In the genomic region with DNA sequence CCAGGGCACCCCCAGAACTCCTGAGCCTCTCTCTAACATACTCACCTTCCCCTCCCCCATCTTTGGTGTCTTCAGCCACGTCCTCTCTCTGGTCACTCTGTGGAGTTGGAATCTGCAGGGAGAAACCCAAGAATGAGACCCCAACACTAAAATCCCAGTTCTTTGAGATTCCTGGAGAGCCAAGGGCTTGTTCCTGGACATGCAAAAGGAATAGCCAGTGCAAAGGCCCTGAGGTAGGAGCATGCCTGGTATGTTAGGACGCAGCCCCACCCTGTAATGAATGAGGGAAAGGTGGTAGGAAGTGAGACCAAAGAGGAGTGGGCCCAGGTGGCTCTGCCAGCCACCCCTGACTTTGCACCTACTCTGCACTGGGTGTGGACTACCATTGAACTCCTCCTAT, we compare ENCODE assay signal across 15 cellular contexts. TPM values are rescaled to one million over a fixed set of nuclear protein-coding genes. Genes with fewer than 3 reads are reported as not detected.
DNase-seq lines count a peak whose midpoint lies in the region; ATAC-seq, FAIRE-seq and TF ChIP-seq lines count a peak whose summit lies in the region.
"Had no signal": no experiment of that assay in that cellular context is flagged by ENCODE, and none has a peak within 500 bp of the region (broad histone marks: within the 10 kb centered on the region; RNA-seq: fewer than 3 reads in every experiment).

No MANE protein-coding gene starts in this region.

- H3K4me3 ChIP-seq in Karpas-422 (ENCODE audit: low read length) (no peak overlapping the region), osteoblast (ENCODE audit: insufficient read depth, low read length) (no peak overlapping the region), HepG2 (replicated peaks in 1 of 3; ENCODE audit: insufficient read depth in 1 of 3, low read depth in 2 of 3, low read length in 3 of 3) (no peak overlapping the region)
- H3K4me3 ChIP-seq in effector memory CD4-positive, alpha-beta T cell (ENCODE audit: insufficient read depth, low read depth, low read length, poor library complexity, severe bottlenecking): no peak overlapping the region
- H3K4me3 ChIP-seq: SJCRH30 had no signal

- TF ChIP-seq CTCF in CD4-positive, alpha-beta T cell (IDR thresholded peaks at IDR 0.05): no peak
- TF ChIP-seq CTCF in endothelial cell (IDR thresholded peaks at IDR 0.05; ENCODE audit: unreplicated experiment) (no peak), osteoblast (IDR thresholded peaks at IDR 0.05; ENCODE audit: extremely low read depth, low read depth, low read length) (no peak), HepG2 (CRISPR knock-in tag; IDR thresholded peaks at IDR 0.05) (no peak)

- DNase-seq in CD4-positive, alpha-beta T cell: no peak
- DNase-seq in Karpas-422 (peak; percentile 42), endothelial cell (ENCODE audit: low spot score) (no peak), osteoblast (ENCODE audit: insufficient read length, low spot score, missing footprints) (peak; percentile 59), HepG2 (ENCODE audit: low spot score) (no peak)
- no peak for DNase-seq in effector memory CD4-positive, alpha-beta T cell
- DNase-seq: ACHN, DMS 273 treated with DMSO at 0.1 percent for 48 hours, NCI-H1417 treated with DMSO at 0.1 percent for 48 hours, NCI-H2029, NCI-H524 treated with DMSO at 0.1 percent for 48 hours, OCI-M1, RPMI8226, SJCRH30 had no signal

- no peak for TF ChIP-seq POLR2A in HepG2 (IDR thresholded peaks at IDR 0.05; ENCODE audit: insufficient read depth in 1 of 2, low read depth in 2 of 2, low read length in 2 of 2)

- FAIRE-seq in HepG2 (lab: Jason Lieb, UNC): no peak

- TF ChIP-seq EP300 in HepG2 (IDR thresholded peaks at IDR 0.05; ENCODE audit: low read depth in 2 of 2, low read length in 2 of 2): no peak
- TF ChIP-seq EP300 in HepG2 (CRISPR knock-in tag; IDR thresholded peaks at IDR 0.05; ENCODE audit: borderline replicate concordance): no peak

- peaks cover 14% of the 10 kb centered on the region for H3K4me1 ChIP-seq in Karpas-422 (ENCODE audit: low read length)
- H3K4me1 ChIP-seq in osteoblast (ENCODE audit: insufficient read depth, low read length): peaks cover 6% of the 10 kb centered on the region
- no peaks in the 10 kb centered on the region for H3K4me1 ChIP-seq in HepG2 (ENCODE audit: insufficient read depth, low read length)
- peaks cover 30% of the 10 kb centered on the region for H3K4me1 ChIP-seq in effector memory CD4-positive, alpha-beta T cell (ENCODE audit: control insufficient read depth, insufficient read depth, low read length, poor library complexity, severe bottlenecking)
- H3K4me1 ChIP-seq: SJCRH30 had no signal

- H3K79me2 ChIP-seq in Karpas-422 (ENCODE audit: low read length) (no peaks in the 10 kb centered on the region), osteoblast (ENCODE audit: insufficient read depth, low read length) (no peaks in the 10 kb centered on the region), HepG2 (ENCODE audit: insufficient read depth, low read length) (no peaks in the 10 kb centered on the region)

- in situ Hi-C loops in HepG2 (cut with HindIII; ENCODE audit: extremely low pct_ligation_motif_present, low pct_unique_long_range_greater_than_20kb): no loop called here

- H3K27me3 Mint-ChIP-seq in CD4-positive, alpha-beta T cell: no peaks in the 10 kb centered on the region
- H3K27me3 Mint-ChIP-seq in endothelial cell (ENCODE audit: unreplicated experiment): peaks cover 18% of the 10 kb centered on the region

- peak overlapping the region; percentile 38 for H3K4me3 Mint-ChIP-seq in CD4-positive, alpha-beta T cell
- H3K4me3 Mint-ChIP-seq in endothelial cell (ENCODE audit: unreplicated experiment): peak overlapping the region; percentile 42

- WGBS in HepG2 (ENCODE audit: low lambda C conversion rate): 90% methylated on average over 2 of the region's 2 CpGs

- no peaks in the 10 kb centered on the region for H3K27me3 ChIP-seq in CD4-positive, alpha-beta T cell (ENCODE audit: control insufficient read depth, insufficient read depth, low read length)
- no peaks in the 10 kb centered on the region for H3K27me3 ChIP-seq in Karpas-422 (ENCODE audit: low read length)
- H3K27me3 ChIP-seq in osteoblast (ENCODE audit: insufficient read depth, low read length): no peaks in the 10 kb centered on the region
- H3K27me3 ChIP-seq in HepG2 (ENCODE audit: control insufficient read depth in 1 of 2, insufficient read depth in 2 of 2, low read length in 2 of 2): no peaks in the 10 kb centered on the region
- H3K27me3 ChIP-seq in effector memory CD4-positive, alpha-beta T cell (replicated peaks; ENCODE audit: control insufficient read depth, insufficient read depth, low read length, poor library complexity, severe bottlenecking): no peaks in the 10 kb centered on the region
- H3K27me3 ChIP-seq: SJCRH30 had no signal

- H4K20me1 ChIP-seq in Karpas-422 (ENCODE audit: insufficient read depth, low read depth, low read length) (no peaks in the 10 kb centered on the region), osteoblast (ENCODE audit: insufficient read depth, low read length) (no peaks in the 10 kb centered on the region), HepG2 (ENCODE audit: insufficient read depth, low read length) (no peaks in the 10 kb centered on the region)

- no peak overlapping the region for H2AFZ ChIP-seq in Karpas-422 (ENCODE audit: low read length)
- no peak overlapping the region for H2AFZ ChIP-seq in osteoblast (ENCODE audit: low read length)
- H2AFZ ChIP-seq in HepG2 (ENCODE audit: low read length): no peak overlapping the region

- BruUV-seq in HepG2 (replicated peaks; lab: Mats Ljungman, UMichigan): no TSS peak

- H3K9me3 ChIP-seq in CD4-positive, alpha-beta T cell (ENCODE audit: control insufficient read depth, low read length): no peaks in the 10 kb centered on the region
- no peaks in the 10 kb centered on the region for H3K9me3 ChIP-seq in Karpas-422 (ENCODE audit: low read length)
- H3K9me3 ChIP-seq in osteoblast (ENCODE audit: low read depth, low read length): no peaks in the 10 kb centered on the region
- H3K9me3 ChIP-seq in HepG2 (ENCODE audit: low read length): no peaks in the 10 kb centered on the region
- H3K9me3 ChIP-seq in effector memory CD4-positive, alpha-beta T cell (ENCODE audit: control insufficient read depth, low read length): no peaks in the 10 kb centered on the region
- H3K9me3 ChIP-seq: SJCRH30 had no signal

- POLR2A ChIA-PET in CD4-positive, alpha-beta T cell (lab: Charles Lee): no interaction called here
- POLR2A ChIA-PET in HepG2 (lab: Yijun Ruan, JAX): no interaction called here

- H3K9me3 Mint-ChIP-seq in CD4-positive, alpha-beta T cell: no peaks in the 10 kb centered on the region
- no peaks in the 10 kb centered on the region for H3K9me3 Mint-ChIP-seq in endothelial cell (ENCODE audit: unreplicated experiment)

- no peak for ATAC-seq in CD4-positive, alpha-beta T cell (ENCODE audit: poor library complexity)
- ATAC-seq in HepG2 (no peak), GM18517 (IDR thresholded peaks at IDR 0.05; ENCODE audit: unreplicated experiment) (no peak)

- H3K36me3 Mint-ChIP-seq in CD4-positive, alpha-beta T cell (ENCODE audit: low read depth): peaks cover 68% of the 10 kb centered on the region
- H3K36me3 Mint-ChIP-seq in endothelial cell (ENCODE audit: low read depth, unreplicated experiment): peaks cover 30% of the 10 kb centered on the region

- H3K9ac ChIP-seq in Karpas-422 (ENCODE audit: low read length) (no peak overlapping the region), HepG2 (ENCODE audit: insufficient read depth, low read depth, low read length) (no peak overlapping the region)

- no peak overlapping the region for H3K27ac ChIP-seq in CD4-positive, alpha-beta T cell (ENCODE audit: low read depth, low read length)
- H3K27ac ChIP-seq in Karpas-422 (ENCODE audit: low read length): no peak overlapping the region
- H3K27ac ChIP-seq in osteoblast (ENCODE audit: low read depth, low read length): no peak overlapping the region
- H3K27ac ChIP-seq in HepG2 (ENCODE audit: extremely low read length, insufficient read depth, low read length): no peak overlapping the region
- no peak overlapping the region for H3K27ac ChIP-seq in effector memory CD4-positive, alpha-beta T cell (ENCODE audit: insufficient read depth, low read length, poor library complexity, severe bottlenecking)
- H3K27ac ChIP-seq: SJCRH30 had no signal

- peaks cover 29% of the 10 kb centered on the region for H3K4me1 Mint-ChIP-seq in CD4-positive, alpha-beta T cell (ENCODE audit: low read depth)
- H3K4me1 Mint-ChIP-seq in endothelial cell (ENCODE audit: unreplicated experiment): peaks cover 5% of the 10 kb centered on the region

- no peaks in the 10 kb centered on the region for H3K9me2 ChIP-seq in Karpas-422 (replicated peaks; ENCODE audit: insufficient read depth, low read length)

- H3K36me3 ChIP-seq in Karpas-422 (ENCODE audit: insufficient read depth, low read length): peaks cover 17% of the 10 kb centered on the region
- H3K36me3 ChIP-seq in osteoblast (ENCODE audit: insufficient read depth, low read length): peaks cover 24% of the 10 kb centered on the region
- H3K36me3 ChIP-seq in HepG2 (replicated peaks in 1 of 2; ENCODE audit: control insufficient read depth in 1 of 2, insufficient read depth in 2 of 2, low read length in 2 of 2): no peaks in the 10 kb centered on the region
- peaks cover 38% of the 10 kb centered on the region for H3K36me3 ChIP-seq in effector memory CD4-positive, alpha-beta T cell (ENCODE audit: control insufficient read depth, insufficient read depth, low read length)

- TF ChIP-seq RAD21 in HepG2 (CRISPR knock-in tag; IDR thresholded peaks at IDR 0.05): no peak

- no peak overlapping the region for H3K4me2 ChIP-seq in Karpas-422 (ENCODE audit: low read depth, low read length, poor library complexity, severe bottlenecking)
- H3K4me2 ChIP-seq in osteoblast (ENCODE audit: insufficient read depth, low read length): no peak overlapping the region
- H3K4me2 ChIP-seq in HepG2 (ENCODE audit: low read depth, low read length): no peak overlapping the region

- intact Hi-C loops in CD4-positive, alpha-beta T cell (cut with DNase I, micrococcal nuclease): no loop called here
- intact Hi-C loops in HepG2 (cut with micrococcal nuclease; ENCODE audit: unreplicated experiment): no loop called here

- CTCF ChIA-PET in CD4-positive, alpha-beta T cell (lab: Charles Lee): interaction anchor here (2.5 kb wide), 1 partner anchor 98 kb away, joined by 10 read pairs; no protein-coding TSS in a partner anchor
- CTCF ChIA-PET in HepG2 (lab: Yijun Ruan, JAX; ENCODE audit: low intra/inter-chr PET ratio, low total read pairs): no interaction called here

- H3K27ac Mint-ChIP-seq in CD4-positive, alpha-beta T cell: peak overlapping the region; percentile 87
- H3K27ac Mint-ChIP-seq in endothelial cell (ENCODE audit: unreplicated experiment): no peak overlapping the region

RNA-seq across cellular contexts. Expression of gene LPAR2, which starts 2.4 kb away (rescaled TPM):
- total RNA-seq in CD4-positive, alpha-beta T cell: 10 to 100 TPM; 85.9 to 93.7 TPM
- total RNA-seq in Karpas-422 (2014; rRNA removed; shearing (Covaris generic); ENCODE audit: low replicate concordance): 18.9 and 22.0 TPM in 2 replicates
- total RNA-seq in endothelial cell (ENCODE audit: unreplicated experiment): 35.5 TPM
- total RNA-seq in osteoblast: 0.72 and 0.88 TPM in 2 replicates
- 0.72 and 0.86 TPM in 2 replicates for total RNA-seq in HepG2 (2016; rRNA removed; fragmentation: Illumina TruSeq; extraction: Trizol)
- total RNA-seq in HepG2 (2016; cell fraction: cytosol; rRNA removed; fragmentation: Illumina TruSeq; extraction: Trizol; ENCODE audit: low read depth): not detected in 2 replicates
- 0.27 and 0.82 TPM in 2 replicates for total RNA-seq in HepG2 (2016; cell fraction: insoluble cytoplasmic fraction; rRNA removed; fragmentation: Illumina TruSeq; extraction: Trizol)
- total RNA-seq in HepG2 (2016; cell fraction: membrane; rRNA removed; fragmentation: Illumina TruSeq; extraction: Trizol): 0.19 TPM in 1 of 2 replicates, not detected in the other
- total RNA-seq in HepG2 (2016; cell fraction: nucleus; rRNA removed; fragmentation: Illumina TruSeq; extraction: Trizol): 0.50 and 1.2 TPM in 2 replicates
- 3.6 TPM in 2 replicates for polyA plus RNA-seq in HepG2 (2011; rRNA removed)
- 0.54 and 0.72 TPM in 2 replicates for polyA plus RNA-seq in HepG2 (2011; cell fraction: cytosol; rRNA removed)
- 37.6 and 51.5 TPM in 2 replicates for polyA plus RNA-seq in HepG2 (2011; cell fraction: nucleus; rRNA removed)
- 4.0 and 4.3 TPM in 2 replicates for polyA plus RNA-seq in HepG2 (2012)
- 0.12 and 0.14 TPM in 2 replicates for polyA plus RNA-seq in HepG2 (2016; cell fraction: cytosol; fragmentation: Illumina TruSeq; extraction: Trizol; ENCODE audit: low read depth)
- polyA plus RNA-seq in HepG2 (2016; cell fraction: insoluble cytoplasmic fraction; fragmentation: Illumina TruSeq; extraction: Trizol; ENCODE audit: low read depth): 0.24 and 0.39 TPM in 2 replicates
- polyA plus RNA-seq in HepG2 (2016; cell fraction: membrane; fragmentation: Illumina TruSeq; extraction: Trizol; ENCODE audit: low read depth): not detected in 2 replicates
- 6.2 and 6.6 TPM in 2 replicates for polyA plus RNA-seq in HepG2 (2016; cell fraction: nucleus; fragmentation: Illumina TruSeq; extraction: Trizol; ENCODE audit: insufficient read depth, low read depth)
- 1.3 and 4.7 TPM in 2 replicates for polyA minus RNA-seq in HepG2 (2011; rRNA and poly(A)+ RNA removed; ENCODE audit: low replicate concordance)
- not detected in 2 replicates for polyA minus RNA-seq in HepG2 (2011; cell fraction: cytosol; rRNA and poly(A)+ RNA removed)
- polyA minus RNA-seq in HepG2 (2011; cell fraction: nucleus; rRNA and poly(A)+ RNA removed): 1.6 and 5.4 TPM in 2 replicates

RNA-seq across cellular contexts. Expression of gene PBX4, which starts 11.9 kb away (rescaled TPM):
- total RNA-seq in CD4-positive, alpha-beta T cell: 10 to 100 TPM; 50.1 to 51.8 TPM
- total RNA-seq in Karpas-422 (2014; rRNA removed; shearing (Covaris generic); ENCODE audit: low replicate concordance): 0.25 TPM in 1 of 2 replicates, not detected in the other
- 0.82 TPM for total RNA-seq in endothelial cell (ENCODE audit: unreplicated experiment)
- total RNA-seq in osteoblast: 0.36 and 0.88 TPM in 2 replicates
- not detected in 2 replicates for total RNA-seq in HepG2 (2016; rRNA removed; fragmentation: Illumina TruSeq; extraction: Trizol)
- not detected in 2 replicates for total RNA-seq in HepG2 (2016; cell fraction: cytosol; rRNA removed; fragmentation: Illumina TruSeq; extraction: Trizol; ENCODE audit: low read depth)
- total RNA-seq in HepG2 (2016; cell fraction: insoluble cytoplasmic fraction; rRNA removed; fragmentation: Illumina TruSeq; extraction: Trizol): not detected in 2 replicates
- not detected in 2 replicates for total RNA-seq in HepG2 (2016; cell fraction: membrane; rRNA removed; fragmentation: Illumina TruSeq; extraction: Trizol)
- total RNA-seq in HepG2 (2016; cell fraction: nucleus; rRNA removed; fragmentation: Illumina TruSeq; extraction: Trizol): not detected in 2 replicates
- polyA plus RNA-seq in HepG2 (2011; rRNA removed): not detected in 2 replicates
- not detected in 2 replicates for polyA plus RNA-seq in HepG2 (2011; cell fraction: cytosol; rRNA removed)
- not detected in 2 replicates for polyA plus RNA-seq in HepG2 (2011; cell fraction: nucleus; rRNA removed)
- polyA plus RNA-seq in HepG2 (2012): not detected in 2 replicates
- not detected in 2 replicates for polyA plus RNA-seq in HepG2 (2016; cell fraction: cytosol; fragmentation: Illumina TruSeq; extraction: Trizol; ENCODE audit: low read depth)
- not detected in 2 replicates for polyA plus RNA-seq in HepG2 (2016; cell fraction: insoluble cytoplasmic fraction; fragmentation: Illumina TruSeq; extraction: Trizol; ENCODE audit: low read depth)
- not detected in 2 replicates for polyA plus RNA-seq in HepG2 (2016; cell fraction: membrane; fragmentation: Illumina TruSeq; extraction: Trizol; ENCODE audit: low read depth)
- not detected in 2 replicates for polyA plus RNA-seq in HepG2 (2016; cell fraction: nucleus; fragmentation: Illumina TruSeq; extraction: Trizol; ENCODE audit: insufficient read depth, low read depth)
- 2.6 TPM in 1 of 2 replicates, not detected in the other for polyA minus RNA-seq in HepG2 (2011; rRNA and poly(A)+ RNA removed; ENCODE audit: low replicate concordance)
- polyA minus RNA-seq in HepG2 (2011; cell fraction: cytosol; rRNA and poly(A)+ RNA removed): not detected in 2 replicates
- polyA minus RNA-seq in HepG2 (2011; cell fraction: nucleus; rRNA and poly(A)+ RNA removed): not detected in 2 replicates

RNA-seq across cellular contexts. Expression of gene GMIP, which starts 13.0 kb away (rescaled TPM):
- total RNA-seq in CD4-positive, alpha-beta T cell: 10 to 100 TPM; 89.6 to 97.0 TPM
- 24.3 and 55.8 TPM in 2 replicates for total RNA-seq in Karpas-422 (2014; rRNA removed; shearing (Covaris generic); ENCODE audit: low replicate concordance)
- 18.5 TPM for total RNA-seq in endothelial cell (ENCODE audit: unreplicated experiment)
- total RNA-seq in osteoblast: 4.7 and 6.5 TPM in 2 replicates
- total RNA-seq in HepG2 (2016; rRNA removed; fragmentation: Illumina TruSeq; extraction: Trizol): 1.3 and 1.8 TPM in 2 replicates
- 0.88 and 1.5 TPM in 2 replicates for total RNA-seq in HepG2 (2016; cell fraction: cytosol; rRNA removed; fragmentation: Illumina TruSeq; extraction: Trizol; ENCODE audit: low read depth)
- 1.4 and 1.5 TPM in 2 replicates for total RNA-seq in HepG2 (2016; cell fraction: insoluble cytoplasmic fraction; rRNA removed; fragmentation: Illumina TruSeq; extraction: Trizol)
- 0.80 and 1.5 TPM in 2 replicates for total RNA-seq in HepG2 (2016; cell fraction: membrane; rRNA removed; fragmentation: Illumina TruSeq; extraction: Trizol)
- total RNA-seq in HepG2 (2016; cell fraction: nucleus; rRNA removed; fragmentation: Illumina TruSeq; extraction: Trizol): 1.7 and 2.0 TPM in 2 replicates
- 1.4 and 1.5 TPM in 2 replicates for polyA plus RNA-seq in HepG2 (2011; rRNA removed)
- 0.62 and 0.71 TPM in 2 replicates for polyA plus RNA-seq in HepG2 (2011; cell fraction: cytosol; rRNA removed)
- 16.5 and 21.4 TPM in 2 replicates for polyA plus RNA-seq in HepG2 (2011; cell fraction: nucleus; rRNA removed)
- 2.1 and 3.2 TPM in 2 replicates for polyA plus RNA-seq in HepG2 (2012)
- polyA plus RNA-seq in HepG2 (2016; cell fraction: cytosol; fragmentation: Illumina TruSeq; extraction: Trizol; ENCODE audit: low read depth): 0.38 and 0.47 TPM in 2 replicates
- polyA plus RNA-seq in HepG2 (2016; cell fraction: insoluble cytoplasmic fraction; fragmentation: Illumina TruSeq; extraction: Trizol; ENCODE audit: low read depth): 1.8 and 2.2 TPM in 2 replicates
- polyA plus RNA-seq in HepG2 (2016; cell fraction: membrane; fragmentation: Illumina TruSeq; extraction: Trizol; ENCODE audit: low read depth): 0.83 and 0.98 TPM in 2 replicates
- polyA plus RNA-seq in HepG2 (2016; cell fraction: nucleus; fragmentation: Illumina TruSeq; extraction: Trizol; ENCODE audit: insufficient read depth, low read depth): 4.6 and 6.5 TPM in 2 replicates
- polyA minus RNA-seq in HepG2 (2011; rRNA and poly(A)+ RNA removed; ENCODE audit: low replicate concordance): 1.3 and 6.5 TPM in 2 replicates
- 0.79 and 2.2 TPM in 2 replicates for polyA minus RNA-seq in HepG2 (2011; cell fraction: cytosol; rRNA and poly(A)+ RNA removed)
- polyA minus RNA-seq in HepG2 (2011; cell fraction: nucleus; rRNA and poly(A)+ RNA removed): 2.4 and 3.0 TPM in 2 replicates

RNA-seq across cellular contexts. Expression of gene ATP13A1, which starts 33.0 kb away (rescaled TPM):
- 10 to 100 TPM; 84.8 to 87.6 TPM for total RNA-seq in CD4-positive, alpha-beta T cell
- 39.6 and 59.1 TPM in 2 replicates for total RNA-seq in Karpas-422 (2014; rRNA removed; shearing (Covaris generic); ENCODE audit: low replicate concordance)
- 56.7 TPM for total RNA-seq in endothelial cell (ENCODE audit: unreplicated experiment)
- total RNA-seq in osteoblast: 43.3 and 65.9 TPM in 2 replicates
- total RNA-seq in HepG2 (2016; rRNA removed; fragmentation: Illumina TruSeq; extraction: Trizol): 9.8 and 23.2 TPM in 2 replicates
- 8.5 and 9.9 TPM in 2 replicates for total RNA-seq in HepG2 (2016; cell fraction: cytosol; rRNA removed; fragmentation: Illumina TruSeq; extraction: Trizol; ENCODE audit: low read depth)
- 5.9 and 25.7 TPM in 2 replicates for total RNA-seq in HepG2 (2016; cell fraction: insoluble cytoplasmic fraction; rRNA removed; fragmentation: Illumina TruSeq; extraction: Trizol)
- 11.2 and 13.7 TPM in 2 replicates for total RNA-seq in HepG2 (2016; cell fraction: membrane; rRNA removed; fragmentation: Illumina TruSeq; extraction: Trizol)
- total RNA-seq in HepG2 (2016; cell fraction: nucleus; rRNA removed; fragmentation: Illumina TruSeq; extraction: Trizol): 38.0 and 41.5 TPM in 2 replicates
- polyA plus RNA-seq in HepG2 (2011; rRNA removed): 41.0 and 41.7 TPM in 2 replicates
- polyA plus RNA-seq in HepG2 (2011; cell fraction: cytosol; rRNA removed): 10.1 and 16.3 TPM in 2 replicates
- 461 and 645 TPM in 2 replicates for polyA plus RNA-seq in HepG2 (2011; cell fraction: nucleus; rRNA removed)
- 25.9 and 38.7 TPM in 2 replicates for polyA plus RNA-seq in HepG2 (2012)
- 4.4 and 5.2 TPM in 2 replicates for polyA plus RNA-seq in HepG2 (2016; cell fraction: cytosol; fragmentation: Illumina TruSeq; extraction: Trizol; ENCODE audit: low read depth)
- polyA plus RNA-seq in HepG2 (2016; cell fraction: insoluble cytoplasmic fraction; fragmentation: Illumina TruSeq; extraction: Trizol; ENCODE audit: low read depth): 7.4 and 11.3 TPM in 2 replicates
- 8.0 and 10.2 TPM in 2 replicates for polyA plus RNA-seq in HepG2 (2016; cell fraction: membrane; fragmentation: Illumina TruSeq; extraction: Trizol; ENCODE audit: low read depth)
- polyA plus RNA-seq in HepG2 (2016; cell fraction: nucleus; fragmentation: Illumina TruSeq; extraction: Trizol; ENCODE audit: insufficient read depth, low read depth): 159 and 170 TPM in 2 replicates
- 80.6 and 93.0 TPM in 2 replicates for polyA minus RNA-seq in HepG2 (2011; rRNA and poly(A)+ RNA removed; ENCODE audit: low replicate concordance)
- 18.7 and 21.6 TPM in 2 replicates for polyA minus RNA-seq in HepG2 (2011; cell fraction: cytosol; rRNA and poly(A)+ RNA removed)
- 57.6 and 63.4 TPM in 2 replicates for polyA minus RNA-seq in HepG2 (2011; cell fraction: nucleus; rRNA and poly(A)+ RNA removed)

RNA-seq across cellular contexts. Expression of gene ZNF101, which starts 38.2 kb away (rescaled TPM):
- 10 to 100 TPM; 58.8 to 60.6 TPM for total RNA-seq in CD4-positive, alpha-beta T cell
- total RNA-seq in Karpas-422 (2014; rRNA removed; shearing (Covaris generic); ENCODE audit: low replicate concordance): 12.4 and 15.0 TPM in 2 replicates
- total RNA-seq in endothelial cell (ENCODE audit: unreplicated experiment) (29.5 TPM), osteoblast (7.2 and 9.4 TPM in 2 replicates), HepG2 (2016; rRNA removed; fragmentation: Illumina TruSeq; extraction: Trizol) (28.9 and 35.3 TPM in 2 replicates)
- total RNA-seq in HepG2 (2016; cell fraction: cytosol; rRNA removed; fragmentation: Illumina TruSeq; extraction: Trizol; ENCODE audit: low read depth): 5.8 and 9.2 TPM in 2 replicates
- total RNA-seq in HepG2 (2016; cell fraction: insoluble cytoplasmic fraction; rRNA removed; fragmentation: Illumina TruSeq; extraction: Trizol): 30.1 and 36.1 TPM in 2 replicates
- 18.6 and 18.7 TPM in 2 replicates for total RNA-seq in HepG2 (2016; cell fraction: membrane; rRNA removed; fragmentation: Illumina TruSeq; extraction: Trizol)
- total RNA-seq in HepG2 (2016; cell fraction: nucleus; rRNA removed; fragmentation: Illumina TruSeq; extraction: Trizol): 18.7 and 19.2 TPM in 2 replicates
- polyA plus RNA-seq in HepG2 (2011; rRNA removed): 10.9 and 12.9 TPM in 2 replicates
- 5.0 and 7.2 TPM in 2 replicates for polyA plus RNA-seq in HepG2 (2011; cell fraction: cytosol; rRNA removed)
- 5.5 and 6.9 TPM in 2 replicates for polyA plus RNA-seq in HepG2 (2011; cell fraction: nucleus; rRNA removed)
- polyA plus RNA-seq in HepG2 (2012): 7.8 and 8.8 TPM in 2 replicates
- polyA plus RNA-seq in HepG2 (2016; cell fraction: cytosol; fragmentation: Illumina TruSeq; extraction: Trizol; ENCODE audit: low read depth): 4.9 and 6.0 TPM in 2 replicates
- polyA plus RNA-seq in HepG2 (2016; cell fraction: insoluble cytoplasmic fraction; fragmentation: Illumina TruSeq; extraction: Trizol; ENCODE audit: low read depth): 24.4 and 28.4 TPM in 2 replicates
- polyA plus RNA-seq in HepG2 (2016; cell fraction: membrane; fragmentation: Illumina TruSeq; extraction: Trizol; ENCODE audit: low read depth): 9.1 and 9.6 TPM in 2 replicates
- 23.5 and 25.1 TPM in 2 replicates for polyA plus RNA-seq in HepG2 (2016; cell fraction: nucleus; fragmentation: Illumina TruSeq; extraction: Trizol; ENCODE audit: insufficient read depth, low read depth)
- polyA minus RNA-seq in HepG2 (2011; rRNA and poly(A)+ RNA removed; ENCODE audit: low replicate concordance): 4.7 and 7.8 TPM in 2 replicates
- 6.7 and 11.7 TPM in 2 replicates for polyA minus RNA-seq in HepG2 (2011; cell fraction: cytosol; rRNA and poly(A)+ RNA removed)
- polyA minus RNA-seq in HepG2 (2011; cell fraction: nucleus; rRNA and poly(A)+ RNA removed): 16.0 and 18.4 TPM in 2 replicates

Comparison
In these comparisons a context has a peak if more than half of its experiments do, and no peak if none do; other contexts are left out.
1. DNase-seq: peak in Karpas-422 (single experiment) and osteoblast (single experiment); none in CD4-positive, alpha-beta T cell (0 of 10), endothelial cell (single experiment), HepG2 (single experiment) and effector memory CD4-positive, alpha-beta T cell (0 of 3).
2. RNA of gene PBX4, which starts 11.9 kb away (total RNA-seq): 50.1 to 51.8 TPM in CD4-positive, alpha-beta T cell; 0.82 TPM in endothelial cell (single experiment), 0.36 to 0.88 TPM in osteoblast, 0.25 TPM in Karpas-422 and not detected in HepG2; every median in the first group is over 10 times any median in the second.